9 cellular contexts compared by ENCODE assay signal in genomic region chr21:33231526-33231925, GRCh38. TPM values are rescaled to one million over a fixed set of nuclear protein-coding genes. Genes with fewer than 3 reads are reported as not detected.
DNase-seq lines count a peak whose midpoint lies in the region; TF ChIP-seq lines count a peak whose summit lies in the region.
"Had no signal": no experiment of that assay in that cellular context is flagged by ENCODE, and none has a peak within 500 bp of the region (broad histone marks: within the 10 kb centered on the region; RNA-seq: fewer than 3 reads in every experiment).

No MANE protein-coding gene starts in this region.

- H3K27ac ChIP-seq in VCaP, result peak overlapping the region; percentile 92
- H3K27ac ChIP-seq in effector memory CD4-positive, alpha-beta T cell (ENCODE audit: insufficient read depth, low read length, poor library complexity, severe bottlenecking), result peak overlapping the region; percentile 91
- H3K27ac ChIP-seq in skeletal muscle tissue (ENCODE audit: low read depth, low read length), result no peak overlapping the region

- TF ChIP-seq CTCF in GM06990 (IDR thresholded peaks at IDR 0.05; ENCODE audit: insufficient read depth, low read length, poor library complexity, severe bottlenecking) (no peak), VCaP (conservative IDR thresholded peaks at IDR 0.05) (no peak)

- no peaks in the 10 kb centered on the region for H3K9me3 ChIP-seq in effector memory CD4-positive, alpha-beta T cell (ENCODE audit: control insufficient read depth, low read length)
- H3K9me3 ChIP-seq in skeletal muscle tissue (ENCODE audit: control insufficient read depth in 3 of 3, low read length in 3 of 3), result no peaks in the 10 kb centered on the region
- H3K9me3 ChIP-seq: adrenal gland had no signal

- H3K4me3 ChIP-seq in GM06990 (replicated peaks; ENCODE audit: low read depth, low read length), result peak overlapping the region; percentile 98
- H3K4me3 ChIP-seq in effector memory CD4-positive, alpha-beta T cell (ENCODE audit: insufficient read depth, low read depth, low read length, poor library complexity, severe bottlenecking), result peak overlapping the region; percentile 98
- H3K4me3 ChIP-seq in skeletal muscle tissue (ENCODE audit: low read length in 3 of 3), result peak overlapping the region in 1 of 3 donors; percentile 31

- DNase-seq in GM06990 (ENCODE audit: extremely low read depth, insufficient read length) (peak; percentile 47), KBM-7 (no peak), NCI-H446 (lab: John Stamatoyannopoulos, UW) (no peak), MV-4-11 (lab: John Stamatoyannopoulos, UW) (no peak), A172 (ENCODE audit: low spot score) (no peak)
- no peak for DNase-seq in effector memory CD4-positive, alpha-beta T cell

- H3K27me3 ChIP-seq in GM06990 (replicated peaks; ENCODE audit: control insufficient read depth, insufficient read depth, low read length), result no peaks in the 10 kb centered on the region
- no peaks in the 10 kb centered on the region for H3K27me3 ChIP-seq in effector memory CD4-positive, alpha-beta T cell (replicated peaks; ENCODE audit: control insufficient read depth, insufficient read depth, low read length, poor library complexity, severe bottlenecking)
- H3K27me3 ChIP-seq in skeletal muscle tissue (ENCODE audit: control insufficient read depth in 3 of 3, insufficient read depth in 3 of 3, low read length in 3 of 3), result no peaks in the 10 kb centered on the region
- H3K27me3 ChIP-seq: adrenal gland had no signal

- H3K4me1 ChIP-seq in effector memory CD4-positive, alpha-beta T cell (ENCODE audit: control insufficient read depth, insufficient read depth, low read length, poor library complexity, severe bottlenecking), result peaks cover 24% of the 10 kb centered on the region
- peaks cover 11 to 28% (median 24%) of the 10 kb centered on the region in 3 donors for H3K4me1 ChIP-seq in skeletal muscle tissue (ENCODE audit: control insufficient read depth in 3 of 3, insufficient read depth in 3 of 3, low read length in 3 of 3)

- in situ Hi-C loops in KBM-7 (cut with MboI; ENCODE audit: low pct_unique_long_range_greater_than_20kb, low sequenced_read_pairs), result no loop called here

- H3K9ac ChIP-seq in skeletal muscle tissue (ENCODE audit: low read depth in 1 of 3, low read length in 3 of 3), result peak overlapping the region in 2 of 3 donors; percentile 25 to 91

- H3K36me3 ChIP-seq in GM06990 (ENCODE audit: control insufficient read depth, insufficient read depth, low read length), result peaks cover 5% of the 10 kb centered on the region; the same call in 1 of the 2 replicates
- H3K36me3 ChIP-seq in effector memory CD4-positive, alpha-beta T cell (ENCODE audit: control insufficient read depth, insufficient read depth, low read length), result no peaks in the 10 kb centered on the region
- no peaks in the 10 kb centered on the region for H3K36me3 ChIP-seq in skeletal muscle tissue (ENCODE audit: control insufficient read depth in 3 of 3, insufficient read depth in 3 of 3, low read length in 3 of 3)
- H3K36me3 ChIP-seq: adrenal gland had no signal

RNA-seq across cellular contexts. Expression of gene IFNAR2, which starts 1.8 kb away (rescaled TPM):
- 5.7 TPM for total RNA-seq in skeletal muscle tissue
- total RNA-seq in A172 (2014; rRNA removed; shearing (Covaris generic)), result 3.6 and 10.4 TPM in 2 replicates

RNA-seq across cellular contexts. Expression of gene IL10RB, which starts 34.6 kb away (rescaled TPM):
- 23.0 TPM for total RNA-seq in skeletal muscle tissue
- 64.9 and 67.7 TPM in 2 replicates for total RNA-seq in A172 (2014; rRNA removed; shearing (Covaris generic))
